In genomic region chr7:13845601-13846000, GRCh38 we compare ENCODE assay signal across 22 cellular contexts.
"Had no signal": no experiment of that assay in that cellular context is flagged by ENCODE, and none has a peak within 500 bp of the region (broad histone marks: within the 10 kb centered on the region; RNA-seq: fewer than 3 reads in every experiment).

No MANE protein-coding gene starts in this region.

- H3K27me3 ChIP-seq: ascending aorta, gastrocnemius medialis, heart right ventricle had no signal

- H3K9me3 ChIP-seq: ascending aorta, gastrocnemius medialis, heart right ventricle had no signal

- H3K4me1 ChIP-seq: ascending aorta, gastrocnemius medialis had no signal

- DNase-seq: activated B cell treated with CpG ODN at 0.5 μM for 24 hours; activated CD4-positive, alpha-beta T cell treated with anti-CD3 and anti-CD28 coated beads for 48 hours; activated CD4-positive, alpha-beta T cell treated with anti-CD3 and anti-CD28 coated beads, Interleukin-2, amount 50 U/mL, for 1 hour; activated CD4-positive, alpha-beta T cell treated with anti-CD3 and anti-CD28 coated beads, Interleukin-2, amount 50 U/mL, for 48 hours; activated CD8-positive, alpha-beta memory T cell treated with anti-CD3 and anti-CD28 coated beads for 24 hours; activated CD8-positive, alpha-beta T cell treated with anti-CD3 and anti-CD28 coated beads for 36 hours; activated gamma-delta T cell; activated naive CD4-positive, alpha-beta T cell; activated naive CD4-positive, alpha-beta T cell treated with anti-CD3 and anti-CD28 coated beads, Interleukin-2, amount 10 ng/mL, durations not matched to agents 7 days and 5 days; activated naive CD8-positive, alpha-beta T cell treated with anti-CD3 and anti-CD28 coated beads, Interleukin-2, amount 10 ng/mL, durations not matched to agents 7 days and 5 days; activated T-cell treated with anti-CD3 and anti-CD28 coated beads, Interleukin-2, amount 50 U/mL, for 1 hour; activated T-cell treated with anti-CD3 and anti-CD28 coated beads, Interleukin-2, amount 50 U/mL, for 72 hours; effector CD8-positive, alpha-beta T cell; foreskin fibroblast; gastrocnemius medialis; heart right ventricle; T-helper 2 cell; WERI-Rb-1 had no signal

- FAIRE-seq: bronchial epithelial cell, endometrium had no signal

- H3K36me3 ChIP-seq: ascending aorta, gastrocnemius medialis, heart right ventricle, WERI-Rb-1 had no signal

- H3K27ac ChIP-seq: ascending aorta, coronary artery, gastrocnemius medialis, heart right ventricle, WERI-Rb-1 had no signal

- H3K4me3 ChIP-seq: ascending aorta, coronary artery, gastrocnemius medialis, heart right ventricle had no signal
